1 cellular context compared by ENCODE assay signal in genomic region chr3:8238434-8238833, GRCh38.
TF ChIP-seq lines count a peak whose summit lies in the region.

No MANE protein-coding gene starts in this region.

TF ChIP-seq in liver, 16 proteins besides CTCF, POLR2A, EP300 and RAD21 (continued from another document):
- no peak for TF ChIP-seq REST (IDR thresholded peaks at IDR 0.05)
